Comparison of ENCODE assay signal across 29 cellular contexts in genomic region chr5:168125445-168126199, GRCh38.
"Had no signal": no experiment of that assay in that cellular context is flagged by ENCODE, and none has a peak within 500 bp of the region (broad histone marks: within the 10 kb centered on the region; RNA-seq: fewer than 3 reads in every experiment).

No MANE protein-coding gene starts in this region.

- H3K4me1 Mint-ChIP-seq: natural killer cell; stimulated activated memory B cell treated with anti-CD40 and anti-IgM and Interleukin-4, amounts not matched to agents 10 μg/mL and 1 μg/mL and 100 μg/mL, for 72 hours had no signal

- DNase-seq: activated CD4-positive, alpha-beta memory T cell treated with anti-CD3 and anti-CD28 coated beads, Interleukin-2, amount 10 ng/mL, durations not matched to agents 7 days and 5 days; activated CD4-positive, alpha-beta T cell treated with anti-CD3 and anti-CD28 coated beads for 1 hour; activated CD4-positive, alpha-beta T cell treated with anti-CD3 and anti-CD28 coated beads, Interleukin-2, amount 10 ng/mL, durations not matched to agents 7 days and 5 days; activated CD8-positive, alpha-beta memory T cell treated with anti-CD3 and anti-CD28 coated beads, Interleukin-2, amount 50 U/mL, for 48 hours; activated gamma-delta T cell; activated naive CD4-positive, alpha-beta T cell treated with anti-CD3 and anti-CD28 coated beads, Interleukin-2, amount 10 ng/mL, durations not matched to agents 7 days and 5 days; activated naive CD8-positive, alpha-beta T cell treated with anti-CD3 and anti-CD28 coated beads, Interleukin-2, amount 10 ng/mL, durations not matched to agents 7 days and 5 days; activated T-cell treated with anti-CD3 and anti-CD28 coated beads, Interleukin-2, amount 50 U/mL, for 24 hours; brain microvascular endothelial cell; dermis blood vessel endothelial cell; effector CD4-positive, alpha-beta T cell; esophagus squamous epithelium; hippocampal formation; kidney; lower lobe of right lung; mesenchymal stem cell; natural killer cell; sigmoid colon; stimulated activated CD4-positive, alpha-beta T cell treated with anti-CD3 and anti-CD28 coated beads, Interleukin-1b, Interleukin-23, amount 100 ng/mL, for 48 hours; stimulated activated CD4-positive, alpha-beta T cell treated with anti-CD3 and anti-CD28 coated beads, Interleukin-4, amount 100 ng/mL, for 4 hours; stimulated activated CD8-positive, alpha-beta memory T cell treated with anti-CD3 and anti-CD28 coated beads, Interleukin-4, amount 100 ng/mL, for 48 hours; stimulated activated naive CD8-positive, alpha-beta T cell treated with anti-CD3 and anti-CD28 coated beads, Interleukin-15, amount 100 ng/mL, for 72 hours; substantia nigra; SW 1271; T-helper 2 cell; thyroid gland had no signal

- H3K4me1 ChIP-seq: lower lobe of right lung, sigmoid colon, thyroid gland had no signal

- H3K27me3 Mint-ChIP-seq: activated CD4-positive, alpha-beta T cell treated with anti-CD3 and anti-CD28 coated beads, Interleukin-2, amount 10 ng/mL, durations not matched to agents 7 days and 5 days; activated naive CD4-positive, alpha-beta T cell treated with anti-CD3 and anti-CD28 coated beads, Interleukin-2, amount 10 ng/mL, durations not matched to agents 7 days and 5 days; stimulated activated memory B cell treated with anti-CD40 and anti-IgM and Interleukin-4, amounts not matched to agents 10 μg/mL and 1 μg/mL and 100 μg/mL, for 72 hours had no signal

- H3K4me3 Mint-ChIP-seq: activated CD4-positive, alpha-beta memory T cell treated with anti-CD3 and anti-CD28 coated beads, Interleukin-2, amount 10 ng/mL, durations not matched to agents 7 days and 5 days; activated CD4-positive, alpha-beta T cell treated with anti-CD3 and anti-CD28 coated beads, Interleukin-2, amount 10 ng/mL, durations not matched to agents 7 days and 5 days; activated naive CD4-positive, alpha-beta T cell treated with anti-CD3 and anti-CD28 coated beads, Interleukin-2, amount 10 ng/mL, durations not matched to agents 7 days and 5 days; activated naive CD8-positive, alpha-beta T cell treated with anti-CD3 and anti-CD28 coated beads, Interleukin-2, amount 10 ng/mL, durations not matched to agents 7 days and 5 days; activated T-cell treated with anti-CD3 and anti-CD28 coated beads, Interleukin-2, amount 50 U/mL, for 24 hours; natural killer cell; stimulated activated memory B cell treated with anti-CD40 and anti-IgM and Interleukin-4, amounts not matched to agents 10 μg/mL and 1 μg/mL and 100 μg/mL, for 72 hours; stimulated activated naive CD8-positive, alpha-beta T cell treated with anti-CD3 and anti-CD28 coated beads, Interleukin-15, amount 100 ng/mL, for 72 hours had no signal

- H3K4me2 ChIP-seq: smooth muscle cell had no signal

- H3K9me3 Mint-ChIP-seq: activated CD4-positive, alpha-beta memory T cell treated with anti-CD3 and anti-CD28 coated beads, Interleukin-2, amount 10 ng/mL, durations not matched to agents 7 days and 5 days; activated CD4-positive, alpha-beta T cell treated with anti-CD3 and anti-CD28 coated beads, Interleukin-2, amount 10 ng/mL, durations not matched to agents 7 days and 5 days; activated naive CD4-positive, alpha-beta T cell treated with anti-CD3 and anti-CD28 coated beads, Interleukin-2, amount 10 ng/mL, durations not matched to agents 7 days and 5 days; activated naive CD8-positive, alpha-beta T cell treated with anti-CD3 and anti-CD28 coated beads, Interleukin-2, amount 10 ng/mL, durations not matched to agents 7 days and 5 days; activated T-cell treated with anti-CD3 and anti-CD28 coated beads, Interleukin-2, amount 50 U/mL, for 24 hours; natural killer cell; stimulated activated naive CD8-positive, alpha-beta T cell treated with anti-CD3 and anti-CD28 coated beads, Interleukin-15, amount 100 ng/mL, for 72 hours had no signal

- H3K27ac ChIP-seq: brain microvascular endothelial cell, epithelial cell of prostate, esophagus squamous epithelium, lower lobe of right lung, sigmoid colon, thyroid gland had no signal

- H3K4me3 ChIP-seq: esophagus squamous epithelium, lower lobe of right lung, sigmoid colon, smooth muscle cell, thyroid gland had no signal

- H3K9me3 ChIP-seq: esophagus squamous epithelium, lower lobe of right lung, sigmoid colon, thyroid gland had no signal

- ATAC-seq: lower lobe of right lung; natural killer cell; stimulated activated memory B cell treated with anti-CD40 and anti-IgM and Interleukin-4, amounts not matched to agents 10 μg/mL and 1 μg/mL and 100 μg/mL, for 72 hours had no signal

- H3K27ac Mint-ChIP-seq: activated CD4-positive, alpha-beta memory T cell treated with anti-CD3 and anti-CD28 coated beads, Interleukin-2, amount 10 ng/mL, durations not matched to agents 7 days and 5 days; activated CD4-positive, alpha-beta T cell treated with anti-CD3 and anti-CD28 coated beads, Interleukin-2, amount 10 ng/mL, durations not matched to agents 7 days and 5 days; activated naive CD4-positive, alpha-beta T cell treated with anti-CD3 and anti-CD28 coated beads, Interleukin-2, amount 10 ng/mL, durations not matched to agents 7 days and 5 days; activated naive CD8-positive, alpha-beta T cell treated with anti-CD3 and anti-CD28 coated beads, Interleukin-2, amount 10 ng/mL, durations not matched to agents 7 days and 5 days; activated T-cell treated with anti-CD3 and anti-CD28 coated beads, Interleukin-2, amount 50 U/mL, for 24 hours; natural killer cell; stimulated activated memory B cell treated with anti-CD40 and anti-IgM and Interleukin-4, amounts not matched to agents 10 μg/mL and 1 μg/mL and 100 μg/mL, for 72 hours had no signal

- H3K36me3 Mint-ChIP-seq: activated naive CD4-positive, alpha-beta T cell treated with anti-CD3 and anti-CD28 coated beads, Interleukin-2, amount 10 ng/mL, durations not matched to agents 7 days and 5 days; activated naive CD8-positive, alpha-beta T cell treated with anti-CD3 and anti-CD28 coated beads, Interleukin-2, amount 10 ng/mL, durations not matched to agents 7 days and 5 days; natural killer cell; stimulated activated memory B cell treated with anti-CD40 and anti-IgM and Interleukin-4, amounts not matched to agents 10 μg/mL and 1 μg/mL and 100 μg/mL, for 72 hours had no signal

- H3K27me3 ChIP-seq: brain microvascular endothelial cell, esophagus squamous epithelium, sigmoid colon, thyroid gland had no signal

- H3K36me3 ChIP-seq: brain microvascular endothelial cell, esophagus squamous epithelium, lower lobe of right lung, sigmoid colon, thyroid gland had no signal
